In the genomic region with DNA sequence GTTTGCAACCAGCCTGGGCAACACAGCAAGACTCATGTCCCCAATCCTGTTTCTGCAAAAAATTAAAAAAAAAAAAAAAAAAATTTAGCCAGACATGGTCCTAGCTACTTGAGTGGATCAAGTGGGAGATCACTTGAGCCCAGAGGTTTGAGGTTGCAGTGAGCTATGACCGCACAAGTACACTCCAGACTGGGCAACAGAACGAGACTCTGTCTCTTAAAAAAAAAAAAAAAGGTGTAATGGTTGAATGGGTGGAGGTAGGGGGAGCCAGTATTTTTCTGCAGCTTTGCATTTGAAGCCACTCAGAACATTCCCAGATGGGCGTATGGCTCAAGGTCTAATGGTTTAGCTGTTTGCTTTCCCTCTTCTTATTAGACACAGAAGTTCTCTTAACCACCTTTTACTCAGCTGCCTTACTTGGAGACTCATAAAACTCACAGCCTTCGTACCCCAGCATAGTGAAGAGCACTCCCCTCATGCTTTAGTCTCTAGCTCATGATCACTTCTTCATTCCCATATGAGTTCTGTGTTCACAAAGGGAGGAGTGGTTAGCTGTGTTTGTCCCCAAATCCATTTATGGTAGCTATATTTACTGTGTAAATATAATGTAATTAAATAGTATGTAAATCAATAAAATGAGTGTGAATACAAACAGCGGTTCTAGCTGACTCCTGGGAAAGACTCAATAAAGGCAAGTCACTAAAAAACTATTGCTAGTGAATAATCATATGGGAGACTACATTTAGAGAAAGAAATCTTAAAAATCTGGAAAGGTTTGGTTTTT, we compare ENCODE assay signal across 13 cellular contexts. TPM values are rescaled to one million over a fixed set of nuclear protein-coding genes. Genes with fewer than 3 reads are reported as not detected.
DNase-seq lines count a peak whose midpoint lies in the region; ATAC-seq and TF ChIP-seq lines count a peak whose summit lies in the region.
"Had no signal": no experiment of that assay in that cellular context is flagged by ENCODE, and none has a peak within 500 bp of the region (broad histone marks: within the 10 kb centered on the region; RNA-seq: fewer than 3 reads in every experiment).

No MANE protein-coding gene starts in this region.

- peaks cover 29% of the 10 kb centered on the region for H3K4me1 Mint-ChIP-seq in GM23338

- H3K4me3 ChIP-seq in mucosa of descending colon (no peak overlapping the region), heart right ventricle (no peak overlapping the region), GM23338 (no peak overlapping the region)

- H3K4me3 Mint-ChIP-seq in GM23338, result no peak overlapping the region
- H3K4me3 Mint-ChIP-seq: activated CD4-positive, alpha-beta memory T cell treated with anti-CD3 and anti-CD28 coated beads, Interleukin-2, amount 10 ng/mL, durations not matched to agents 7 days and 5 days; B cell had no signal

- no peaks in the 10 kb centered on the region for H3F3A ChIP-seq in GM23338 (replicated peaks; ENCODE audit: low read depth)

- H3K27ac ChIP-seq in heart right ventricle, result no peak overlapping the region
- H3K27ac ChIP-seq in GM23338 (ENCODE audit: low read depth), result no peak overlapping the region
- H3K27ac ChIP-seq: KMS-11 had no signal

- H3K9me3 Mint-ChIP-seq in GM23338, result no peaks in the 10 kb centered on the region
- H3K9me3 Mint-ChIP-seq: activated CD4-positive, alpha-beta memory T cell treated with anti-CD3 and anti-CD28 coated beads, Interleukin-2, amount 10 ng/mL, durations not matched to agents 7 days and 5 days had no signal

- no peaks in the 10 kb centered on the region for H3K9me2 ChIP-seq in GM23338 (ENCODE audit: insufficient read depth)

- H2AFZ ChIP-seq in GM23338, result no peak overlapping the region

- H3K36me3 ChIP-seq in mucosa of descending colon (ENCODE audit: low read depth) (no peaks in the 10 kb centered on the region), heart right ventricle (peaks cover 0 to 54% (median 0%) of the 10 kb centered on the region in 9 donors), GM23338 (ENCODE audit: insufficient read depth) (no peaks in the 10 kb centered on the region)

- intact Hi-C loops in mucosa of descending colon (cut with DNase I, micrococcal nuclease) (no loop called here), heart right ventricle (cut with DNase I) (no loop called here)

- no peak overlapping the region for H3K27ac Mint-ChIP-seq in GM23338
- H3K27ac Mint-ChIP-seq: activated CD4-positive, alpha-beta memory T cell treated with anti-CD3 and anti-CD28 coated beads, Interleukin-2, amount 10 ng/mL, durations not matched to agents 7 days and 5 days; B cell had no signal

- no peaks in the 10 kb centered on the region for H3K27me3 Mint-ChIP-seq in GM23338 (ENCODE audit: insufficient read depth, low read depth, poor library complexity)
- H3K27me3 Mint-ChIP-seq: activated CD4-positive, alpha-beta memory T cell treated with anti-CD3 and anti-CD28 coated beads, Interleukin-2, amount 10 ng/mL, durations not matched to agents 7 days and 5 days; B cell had no signal

- no peak for TF ChIP-seq CTCF in mucosa of descending colon (IDR thresholded peaks at IDR 0.05)
- TF ChIP-seq CTCF in heart right ventricle (IDR thresholded peaks at IDR 0.05), result no peak
- no peak for TF ChIP-seq CTCF in GM23338 (conservative IDR thresholded peaks at IDR 0.05; ENCODE audit: low read depth in 2 of 2)

- no peak overlapping the region for H3K4me2 ChIP-seq in GM23338
- H3K4me2 ChIP-seq: KMS-11 had no signal

- H3K27me3 ChIP-seq in heart right ventricle (no peaks in the 10 kb centered on the region), GM23338 (ENCODE audit: insufficient read depth) (no peaks in the 10 kb centered on the region)

- H3K4me1 ChIP-seq in mucosa of descending colon (ENCODE audit: low read depth), result peaks cover 67% of the 10 kb centered on the region
- peaks cover 13 to 99% (median 97%) of the 10 kb centered on the region in 9 donors for H3K4me1 ChIP-seq in heart right ventricle
- peaks cover 5% of the 10 kb centered on the region for H3K4me1 ChIP-seq in GM23338 (ENCODE audit: insufficient read depth)

- H3K36me3 Mint-ChIP-seq in GM23338 (ENCODE audit: low read depth), result no peaks in the 10 kb centered on the region; the same call in 2 of the 3 replicates

- 68 to 80% methylated on average over 5 of the region's 5 CpGs for WGBS in heart right ventricle, 2 donors

- peaks cover 84% of the 10 kb centered on the region for H4K20me1 ChIP-seq in GM23338 (replicated peaks; ENCODE audit: insufficient read depth)

- H3K9me3 ChIP-seq in mucosa of descending colon (no peaks in the 10 kb centered on the region), heart right ventricle (no peaks in the 10 kb centered on the region)

- ATAC-seq in mucosa of descending colon, result peak; percentile 84
- ATAC-seq in HG03108 (IDR thresholded peaks at IDR 0.05; ENCODE audit: unreplicated experiment), result no peak
- ATAC-seq in heart right ventricle, result no peak
- ATAC-seq in GM23338, result no peak

- peaks cover 100% of the 10 kb centered on the region for H3K79me2 ChIP-seq in GM23338 (replicated peaks; ENCODE audit: insufficient read depth)

- DNase-seq in DMS53 treated with DMSO at 0.1 percent for 48 hours (lab: John Stamatoyannopoulos, UW; ENCODE audit: unreplicated experiment) (peak; percentile 80), NCI-H1436 treated with DMSO at 0.1 percent for 48 hours (lab: John Stamatoyannopoulos, UW) (peak; percentile 57), NCI-H774 (lab: John Stamatoyannopoulos, UW) (peak; percentile 71), mucosa of descending colon (no peak), activated gamma-delta T cell (lab: John Stamatoyannopoulos, UW) (no peak), heart right ventricle (no peak), GM23338 (ENCODE audit: low spot score) (no peak)
- DNase-seq: activated CD4-positive, alpha-beta memory T cell treated with anti-CD3 and anti-CD28 coated beads, Interleukin-2, amount 10 ng/mL, durations not matched to agents 7 days and 5 days; NCI-H2171 treated with DMSO at 0.1 percent for 48 hours; stimulated activated naive CD4-positive, alpha-beta T cell treated with Interleukin-2 at 50 U/mL for 16 hours had no signal

RNA-seq across cellular contexts. Expression of gene FKBP1A, which starts 9.0 kb away (rescaled TPM):
- total RNA-seq in mucosa of descending colon (100 to 1,000 TPM; 168 to 326 (median 300) TPM), heart right ventricle (100 to 1,000 TPM; 112 to 276 (median 140) TPM)
- polyA plus RNA-seq in heart right ventricle (100 to 1,000 TPM; 110 to 311 TPM), GM23338 (2016; fragmentation: Nextera tagmentation; extraction: Ambion mirVana) (324 and 350 TPM in 2 replicates)
- 159 and 171 TPM in 2 replicates for total RNA-seq in GM23338 (2014; rRNA removed; shearing (Covaris generic))

RNA-seq across cellular contexts. Expression of gene SDCBP2, which starts 54.9 kb away (rescaled TPM):
- total RNA-seq in mucosa of descending colon, result 100 to 1,000 TPM; 165 to 447 (median 320) TPM
- total RNA-seq in heart right ventricle, result 1 to 10 TPM in 9 of 10 donors, under 1 TPM in 1; 0.62 to 4.3 (median 1.8) TPM
- 1 to 10 TPM; 2.7 to 4.2 TPM for polyA plus RNA-seq in heart right ventricle
- 4.6 and 5.3 TPM in 2 replicates for total RNA-seq in GM23338 (2014; rRNA removed; shearing (Covaris generic))
- 2.9 and 3.2 TPM in 2 replicates for polyA plus RNA-seq in GM23338 (2016; fragmentation: Nextera tagmentation; extraction: Ambion mirVana)

Comparison
In these comparisons a context has a peak if more than half of its experiments do, and no peak if none do; other contexts are left out.
1. DNase-seq: peak in DMS53 treated with DMSO at 0.1 percent for 48 hours (single experiment), NCI-H1436 treated with DMSO at 0.1 percent for 48 hours (single experiment) and NCI-H774 (single experiment); none in mucosa of descending colon (0 of 3), activated gamma-delta T cell (single experiment), heart right ventricle (0 of 2) and GM23338 (single experiment).
2. RNA of gene SDCBP2, which starts 54.9 kb away (total RNA-seq): 165 to 447 TPM in mucosa of descending colon; 4.6 to 5.3 TPM in GM23338 and 0.62 to 4.3 TPM in heart right ventricle; every median in the first group is over 10 times any median in the second.